Comparison of ENCODE assay signal across 8 cellular contexts in genomic region chr3:2456788-2457187, GRCh38.
"Had no signal": no experiment of that assay in that cellular context is flagged by ENCODE, and none has a peak within 500 bp of the region (broad histone marks: within the 10 kb centered on the region; RNA-seq: fewer than 3 reads in every experiment).

No MANE protein-coding gene starts in this region.

- DNase-seq: GDM1, GF-D8 had no signal

- H3K4me3 ChIP-seq: GM12878 had no signal

- ATAC-seq: GM12878 had no signal

- FAIRE-seq: G401.6, GM12878, GM12891, GM12892, GM18507, GM19239 had no signal
